In the genomic region with DNA sequence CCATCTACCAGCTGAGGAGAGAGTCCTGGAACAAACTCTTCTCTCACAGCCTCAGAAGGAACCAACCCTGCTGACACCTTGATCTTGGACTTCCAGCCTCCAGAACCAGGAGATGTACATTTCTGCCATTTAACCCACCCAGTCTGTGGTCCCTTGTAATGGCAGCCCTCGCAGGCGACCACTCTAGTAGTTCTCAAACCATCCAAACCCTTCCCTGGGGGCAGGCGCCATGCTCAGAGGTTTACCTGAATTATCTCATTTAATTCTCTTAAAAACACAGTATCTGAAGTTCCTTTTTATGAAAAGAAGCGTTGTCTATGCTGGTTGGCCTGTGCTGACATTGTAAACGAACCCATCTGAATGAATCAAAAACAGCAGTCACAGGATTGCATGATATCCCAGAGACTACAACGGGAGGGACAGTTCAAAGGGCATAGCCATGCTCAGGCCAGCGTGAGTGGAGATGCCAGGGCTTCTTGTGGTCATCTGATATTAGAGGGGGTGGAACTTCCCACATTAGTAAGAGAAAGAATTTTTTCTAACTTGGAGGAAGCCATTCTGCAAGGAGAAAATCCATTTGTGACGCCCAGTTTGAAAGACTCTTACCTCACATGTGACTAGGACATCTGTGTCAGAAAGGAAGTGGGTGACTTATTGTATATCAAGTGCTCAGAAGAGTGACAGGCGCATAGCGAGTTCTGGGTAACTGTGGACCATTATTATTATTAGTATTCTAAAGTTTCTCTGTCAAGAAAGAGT, we compare ENCODE assay signal across 1 cellular context.
TF ChIP-seq lines count a peak whose summit lies in the region.

No MANE protein-coding gene starts in this region.

TF ChIP-seq in HepG2, 621 proteins besides CTCF, POLR2A, EP300 and RAD21 (continued from another document):
- TF ChIP-seq, protein P1, sequence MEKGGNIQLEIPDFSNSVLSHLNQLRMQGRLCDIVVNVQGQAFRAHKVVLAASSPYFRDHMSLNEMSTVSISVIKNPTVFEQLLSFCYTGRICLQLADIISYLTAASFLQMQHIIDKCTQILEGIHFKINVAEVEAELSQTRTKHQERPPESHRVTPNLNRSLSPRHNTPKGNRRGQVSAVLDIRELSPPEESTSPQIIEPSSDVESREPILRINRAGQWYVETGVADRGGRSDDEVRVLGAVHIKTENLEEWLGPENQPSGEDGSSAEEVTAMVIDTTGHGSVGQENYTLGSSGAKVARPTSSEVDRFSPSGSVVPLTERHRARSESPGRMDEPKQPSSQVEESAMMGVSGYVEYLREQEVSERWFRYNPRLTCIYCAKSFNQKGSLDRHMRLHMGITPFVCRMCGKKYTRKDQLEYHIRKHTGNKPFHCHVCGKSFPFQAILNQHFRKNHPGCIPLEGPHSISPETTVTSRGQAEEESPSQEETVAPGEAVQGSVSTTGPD (CRISPR knock-in tag; IDR thresholded peaks at IDR 0.05), result no peak
- no peak for TF ChIP-seq ZNF282 (IDR thresholded peaks at IDR 0.05; ENCODE audit: partially characterized antibody)
TF ChIP-seq in HepG2: peak in this region for 0.
